Comparison of ENCODE assay signal across 24 cellular contexts in the genomic region with DNA sequence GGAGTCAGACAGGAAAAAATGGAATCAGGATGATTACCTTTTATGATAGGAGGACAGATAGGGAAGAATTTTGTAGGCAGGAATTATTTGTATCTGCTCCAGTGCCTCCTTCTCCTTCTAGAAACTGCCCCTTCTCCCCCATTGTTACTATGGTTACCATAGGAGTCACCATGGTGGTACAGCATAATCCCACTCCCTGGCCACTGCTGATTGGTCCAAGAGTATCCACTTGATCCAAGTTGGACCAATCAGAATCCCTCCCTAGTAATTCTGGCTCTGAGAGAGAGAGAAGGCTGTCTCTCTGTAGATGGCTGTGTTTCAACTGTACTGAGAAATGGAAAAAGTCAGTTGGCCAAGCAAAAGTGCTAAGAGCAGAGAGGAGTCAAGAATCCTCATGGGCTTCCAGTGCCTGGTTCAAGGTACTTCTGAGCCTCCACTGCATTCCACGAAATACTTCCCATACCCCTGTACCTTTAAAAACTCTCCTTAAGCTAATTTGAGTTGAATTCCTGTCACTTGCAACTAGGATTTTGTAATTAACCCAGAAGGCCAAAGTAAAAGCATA.
DNase-seq lines count a peak whose midpoint lies in the region; ATAC-seq lines count a peak whose summit lies in the region.
"Had no signal": no experiment of that assay in that cellular context is flagged by ENCODE, and none has a peak within 500 bp of the region (broad histone marks: within the 10 kb centered on the region; RNA-seq: fewer than 3 reads in every experiment).

No MANE protein-coding gene starts in this region.

- H4K5ac ChIP-seq in mesendoderm (ENCODE audit: low read length): no peak overlapping the region

- no peaks in the 10 kb centered on the region for H3K79me1 ChIP-seq in mesendoderm (ENCODE audit: low read length)

- WGBS in mesendoderm (ENCODE audit: extremely low coverage, insufficient coverage, low lambda C conversion rate): no CpG with 5 or more reads among the region's 1 CpG

- no peaks in the 10 kb centered on the region for H3K79me2 ChIP-seq in mesendoderm (ENCODE audit: control insufficient read depth, insufficient read depth, low read length)

- H3K9ac ChIP-seq in mesendoderm (ENCODE audit: low read length): no peak overlapping the region

- H3K56ac ChIP-seq in mesendoderm (ENCODE audit: low read length): no peak overlapping the region

- ATAC-seq in GM21576 (IDR thresholded peaks at IDR 0.05; ENCODE audit: unreplicated experiment): no peak
- ATAC-seq: activated naive CD4-positive, alpha-beta T cell treated with anti-CD3 and anti-CD28 coated beads, Interleukin-2, amount 50 U/mL, for 72 hours; gastrocnemius medialis; natural killer cell treated with Interleukin-12 subunit alpha and Interleukin-12 subunit beta and Interleukin-15 and Interleukin-18, amount 100 ng/mL, for 72 hours had no signal

- H2BK15ac ChIP-seq in mesendoderm (replicated peaks; ENCODE audit: low read depth): no peak overlapping the region

- peak overlapping the region; percentile 28 for H4K8ac ChIP-seq in mesendoderm (ENCODE audit: low read depth, low read length)

- no peak overlapping the region for H2BK5ac ChIP-seq in mesendoderm (ENCODE audit: low read length)

- no peaks in the 10 kb centered on the region for H3K4me1 ChIP-seq in mesendoderm (ENCODE audit: control insufficient read depth, low read depth, low read length)
- H3K4me1 ChIP-seq: breast epithelium, gastrocnemius medialis, Peyer's patch had no signal

- no peaks in the 10 kb centered on the region for H3K36me3 ChIP-seq in H7 (replicated peaks; ENCODE audit: control insufficient read depth, insufficient read depth, low read length)
- no peaks in the 10 kb centered on the region for H3K36me3 ChIP-seq in mesendoderm (ENCODE audit: control insufficient read depth, insufficient read depth, low read length)
- H3K36me3 ChIP-seq: breast epithelium, gastrocnemius medialis, Peyer's patch had no signal

- H3K18ac ChIP-seq in mesendoderm (ENCODE audit: low read length): no peak overlapping the region

- DNase-seq in NCI-H146 (lab: John Stamatoyannopoulos, UW): peak; percentile 22
- no peak for DNase-seq in NCI-H146 treated with DMSO at 0.1 percent for 48 hours (lab: John Stamatoyannopoulos, UW; ENCODE audit: unreplicated experiment)
- peak; percentile 67 for DNase-seq in H7
- peak; percentile 71 for DNase-seq in SK-N-DZ (ENCODE audit: low spot score)
- DNase-seq in mesendoderm: peak; percentile 40
- DNase-seq in SW 1271 (lab: John Stamatoyannopoulos, UW): no peak
- no peak for DNase-seq in anterior cingulate cortex (lab: John Stamatoyannopoulos, UW)
- DNase-seq: activated CD4-positive, alpha-beta T cell treated with anti-CD3 and anti-CD28 coated beads for 4 hours; activated CD8-positive, alpha-beta memory T cell treated with anti-CD3 and anti-CD28 coated beads for 24 hours; gastrocnemius medialis; GF-D8; IMR-90; NCI-H187; Peyer's patch; SHP77 treated with DMSO at 0.1 percent for 48 hours; stimulated activated CD4-positive, alpha-beta T cell treated with anti-CD3 and anti-CD28 coated beads, Interleukin-15, amount 100 ng/mL, for 24 hours; stimulated activated CD4-positive, alpha-beta T cell treated with anti-CD3 and anti-CD28 coated beads, Interleukin-4, amount 100 ng/mL, for 4 hours; trophoblast cell had no signal

- H3K27me3 ChIP-seq in H7 (ENCODE audit: control insufficient read depth, insufficient read depth, low read length) (no peaks in the 10 kb centered on the region), mesendoderm (ENCODE audit: insufficient read depth, low read length, poor library complexity) (no peaks in the 10 kb centered on the region)
- H3K27me3 ChIP-seq: breast epithelium, gastrocnemius medialis, Peyer's patch had no signal

- H3K4ac ChIP-seq in mesendoderm (ENCODE audit: low read depth, low read length): no peak overlapping the region

- H3K4me3 ChIP-seq in H7 (ENCODE audit: insufficient read depth, low read depth, low read length) (no peak overlapping the region), mesendoderm (ENCODE audit: low read length) (no peak overlapping the region)
- H3K4me3 ChIP-seq: breast epithelium, gastrocnemius medialis, lung, Peyer's patch had no signal

- no peak overlapping the region for H3K4me2 ChIP-seq in mesendoderm (ENCODE audit: low read length)

- H2BK120ac ChIP-seq in mesendoderm (ENCODE audit: low read depth, low read length): no peak overlapping the region

- H3K27ac ChIP-seq in mesendoderm (ENCODE audit: low read depth, low read length): no peak overlapping the region
- H3K27ac ChIP-seq: 22Rv1, breast epithelium, gastrocnemius medialis, Peyer's patch had no signal

- no peak overlapping the region for H2AK5ac ChIP-seq in mesendoderm (ENCODE audit: low read length)

- H3K23ac ChIP-seq in mesendoderm (ENCODE audit: low read length): no peak overlapping the region

Comparison
In these comparisons a context has a peak if more than half of its experiments do, and no peak if none do; other contexts are left out.
1. DNase-seq: peak in NCI-H146 (single experiment), H7 (single experiment), SK-N-DZ (single experiment) and mesendoderm (single experiment); none in NCI-H146 treated with DMSO at 0.1 percent for 48 hours (single experiment), SW 1271 (0 of 2) and anterior cingulate cortex (0 of 58).